Comparison of ENCODE assay signal across 8 cellular contexts in genomic region chr5:133052317-133053175, GRCh38. TPM values are rescaled to one million over a fixed set of nuclear protein-coding genes. Genes with fewer than 3 reads are reported as not detected.
DNase-seq lines count a peak whose midpoint lies in the region; ATAC-seq and TF ChIP-seq lines count a peak whose summit lies in the region.

No MANE protein-coding gene starts in this region.

- H3K4me3 ChIP-seq in WERI-Rb-1 (ENCODE audit: low read depth, low read length) (peak overlapping the region; percentile 72), kidney epithelial cell (ENCODE audit: low read depth, low read length) (peak overlapping the region; percentile 98)

- CTCF ChIA-PET in GM10248 (lab: Yijun Ruan, JAX), result interaction anchor here (1.0 kb wide), 1 partner anchor 195 kb away, joined by 3 read pairs; no protein-coding TSS in a partner anchor

- H3K27me3 ChIP-seq in WERI-Rb-1 (ENCODE audit: insufficient read depth, low read depth, severe bottlenecking) (no peaks in the 10 kb centered on the region), kidney epithelial cell (ENCODE audit: control insufficient read depth, insufficient read depth, low read length) (no peaks in the 10 kb centered on the region)

- POLR2A ChIA-PET in GM10248 (lab: Yijun Ruan, JAX), result interaction anchor here (0.8 to 1.3 kb wide), 4 partner anchors 27 to 90 kb away, joined by 3 to 14 read pairs (median 4); partner anchors contain the start of genes AFF4 and ZCCHC10

- ATAC-seq in GM21825 (IDR thresholded peaks at IDR 0.05; ENCODE audit: unreplicated experiment), result peak; percentile 36

- no peak for TF ChIP-seq CTCF in GM10248 (IDR thresholded peaks at IDR 0.05; ENCODE audit: control extremely low read depth, extremely low read depth, low read depth, missing control alignments)
- no peak for TF ChIP-seq CTCF in WERI-Rb-1 (IDR thresholded peaks at IDR 0.05; ENCODE audit: low read depth, low read length)
- no peak for TF ChIP-seq CTCF in kidney epithelial cell (IDR thresholded peaks at IDR 0.05; ENCODE audit: insufficient read depth, low read length, poor library complexity, severe bottlenecking)

- no peaks in the 10 kb centered on the region for H3K9me3 ChIP-seq in WERI-Rb-1 (ENCODE audit: severe bottlenecking)

- H3K27ac ChIP-seq in WERI-Rb-1, result peak overlapping the region; percentile 97

- peaks cover 33% of the 10 kb centered on the region for H3K36me3 ChIP-seq in WERI-Rb-1
- no peaks in the 10 kb centered on the region for H3K36me3 ChIP-seq in kidney epithelial cell (ENCODE audit: control insufficient read depth, insufficient read depth, low read length)

- DNase-seq in GM10248 (ENCODE audit: extremely low spot score) (peak; percentile 71), Kasumi-1 (lab: John Stamatoyannopoulos, UW) (peak; percentile 38 to 51), WERI-Rb-1 (peak; percentile 55), kidney epithelial cell (ENCODE audit: low read depth) (no peak), epidermal melanocyte (ENCODE audit: insufficient read length, low spot score) (no peak)
- peak; percentile 23 for DNase-seq in central memory CD4-positive, alpha-beta T cell
- DNase-seq in stimulated activated CD4-positive, alpha-beta T cell treated with anti-CD3 and anti-CD28 coated beads, Interleukin-15, amount 100 ng/mL, for 48 hours (ENCODE audit: low read depth in 2 of 2), result peak; percentile 40 to 49

RNA-seq across cellular contexts. Expression of gene HSPA4, which starts 0.7 kb away (rescaled TPM):
- 79.6 and 95.9 TPM in 2 replicates for total RNA-seq in kidney epithelial cell

RNA-seq across cellular contexts. Expression of gene ZCCHC10, which starts 26.2 kb away (rescaled TPM):
- 10.2 and 19.8 TPM in 2 replicates for total RNA-seq in kidney epithelial cell

Comparison
In these comparisons a context has a peak if more than half of its experiments do, and no peak if none do; other contexts are left out.
1. DNase-seq: peak in GM10248 (single experiment), Kasumi-1 (2 of 2), WERI-Rb-1 (single experiment), central memory CD4-positive, alpha-beta T cell (single experiment) and stimulated activated CD4-positive, alpha-beta T cell treated with anti-CD3 and anti-CD28 coated beads, Interleukin-15, amount 100 ng/mL, for 48 hours (2 of 2); none in kidney epithelial cell (single experiment) and epidermal melanocyte (single experiment).